In genomic region chr1:220902916-220903315, GRCh38 we compare ENCODE assay signal across 26 cellular contexts. TPM values are rescaled to one million over a fixed set of nuclear protein-coding genes. Genes with fewer than 3 reads are reported as not detected.
DNase-seq lines count a peak whose midpoint lies in the region; ATAC-seq, FAIRE-seq and TF ChIP-seq lines count a peak whose summit lies in the region.
"Had no signal": no experiment of that assay in that cellular context is flagged by ENCODE, and none has a peak within 500 bp of the region (broad histone marks: within the 10 kb centered on the region; RNA-seq: fewer than 3 reads in every experiment).

No MANE protein-coding gene starts in this region.

- no peak overlapping the region for H2AFZ ChIP-seq in mesenchymal stem cell (ENCODE audit: low read depth, low read length)
- H2AFZ ChIP-seq: PC-9 had no signal

- no peak for FAIRE-seq in bronchial epithelial cell (lab: Jason Lieb, UNC)
- FAIRE-seq: A204.1, GM12878, HTR-8/SVneo had no signal

- no peak overlapping the region for H3K4me3 ChIP-seq in AG10803 (ENCODE audit: low read length)
- H3K4me3 ChIP-seq in bronchial epithelial cell (ENCODE audit: low read depth, low read length): no peak overlapping the region
- no peak overlapping the region for H3K4me3 ChIP-seq in mesenchymal stem cell (ENCODE audit: insufficient read depth in 1 of 2, low read depth in 1 of 2, low read length in 2 of 2)
- H3K4me3 ChIP-seq: GM12878, PC-9 had no signal

- H3K79me1 ChIP-seq in mesenchymal stem cell (replicated peaks; ENCODE audit: low read length, poor library complexity, severe bottlenecking): no peaks in the 10 kb centered on the region

- no peak overlapping the region for H3K27ac ChIP-seq in mesenchymal stem cell (ENCODE audit: low read length, poor library complexity, severe bottlenecking)
- H3K27ac ChIP-seq: C4-2B, PC-9 had no signal

- intact Hi-C loops in posterior vena cava (cut with DNase I): no loop called here

- no peak overlapping the region for H2BK12ac ChIP-seq in mesenchymal stem cell (ENCODE audit: low read length in 2 of 2)

- no peak overlapping the region for H3K9ac ChIP-seq in mesenchymal stem cell (ENCODE audit: low read length)

- H3K23ac ChIP-seq in mesenchymal stem cell (ENCODE audit: low read length in 2 of 2): no peak overlapping the region

- H3K14ac ChIP-seq in mesenchymal stem cell (ENCODE audit: low read length in 2 of 2): no peak overlapping the region

- no peak overlapping the region for H2BK5ac ChIP-seq in mesenchymal stem cell (ENCODE audit: low read depth, low read length, poor library complexity, severe bottlenecking)

- no peaks in the 10 kb centered on the region for H3K36me3 ChIP-seq in bronchial epithelial cell (ENCODE audit: control insufficient read depth, insufficient read depth, low read length)
- no peaks in the 10 kb centered on the region for H3K36me3 ChIP-seq in mesenchymal stem cell (ENCODE audit: control insufficient read depth in 1 of 2, insufficient read depth in 2 of 2, low read depth in 1 of 2, low read length in 2 of 2)

- no peak overlapping the region for H4K8ac ChIP-seq in mesenchymal stem cell (ENCODE audit: low read length)

- no peak overlapping the region for H2BK120ac ChIP-seq in mesenchymal stem cell (ENCODE audit: low read depth, low read length)

- no peak overlapping the region for H2AK5ac ChIP-seq in mesenchymal stem cell (ENCODE audit: low read length, severe bottlenecking)

- H4K91ac ChIP-seq in mesenchymal stem cell (ENCODE audit: low read length): no peak overlapping the region

- no peak for ATAC-seq in HG02678 (IDR thresholded peaks at IDR 0.05; ENCODE audit: unreplicated experiment)
- ATAC-seq: CD8-positive, alpha-beta T cell; GM12878 had no signal

- H3K4me1 ChIP-seq in mesenchymal stem cell (ENCODE audit: control insufficient read depth, insufficient read depth, low read depth, low read length): no peaks in the 10 kb centered on the region
- H3K4me1 ChIP-seq: Caco-2 had no signal

- TF ChIP-seq CTCF in AG10803 (conservative IDR thresholded peaks at IDR 0.05; ENCODE audit: low read length): no peak
- TF ChIP-seq CTCF in bronchial epithelial cell (IDR thresholded peaks at IDR 0.05; ENCODE audit: insufficient read depth, low read length, severe bottlenecking): no peak

- H3K18ac ChIP-seq in mesenchymal stem cell (ENCODE audit: low read depth in 1 of 2, low read length in 2 of 2): no peak overlapping the region

- WGBS in mesenchymal stem cell: 96% methylated on average over 1 of the region's 1 CpG

- H2BK15ac ChIP-seq in mesenchymal stem cell (ENCODE audit: low read depth, poor library complexity, severe bottlenecking): no peak overlapping the region

- no peak overlapping the region for H3K4me2 ChIP-seq in mesenchymal stem cell (ENCODE audit: low read length, poor library complexity, severe bottlenecking)
- H3K4me2 ChIP-seq: PC-9 had no signal

- no peak overlapping the region for H3K4ac ChIP-seq in mesenchymal stem cell (ENCODE audit: low read depth in 1 of 2, low read length in 2 of 2)

- DNase-seq in AG10803 (ENCODE audit: low read depth) (peak; percentile 33), M059J (ENCODE audit: low read depth) (peak; percentile 20), bronchial epithelial cell (ENCODE audit: low read depth) (peak; percentile 40), mesenchymal stem cell (peak; percentile 14), NCI-H1105 (lab: John Stamatoyannopoulos, UW) (no peak), posterior vena cava (ENCODE audit: low spot score) (no peak), GM19238 (ENCODE audit: insufficient read length, low spot score) (no peak)
- DNase-seq: Caco-2; CD8-positive, alpha-beta T cell; EL; GDM1; KG1; NCI-H1092; NCI-H1436 treated with DMSO at 0.1 percent for 48 hours; NCI-H187 treated with DMSO at 0.1 percent for 48 hours; NCI-H2171 treated with DMSO at 0.1 percent for 48 hours; NCI-H524 treated with DMSO at 0.1 percent for 48 hours; NCI-H82; NK-92 treated with Interleukin-12 subunit alpha and Interleukin-12 subunit beta, amount 100 ng/mL, for 24 hours; PC-9; SHP77 treated with DMSO at 0.1 percent for 48 hours had no signal

- H3K27me3 ChIP-seq in bronchial epithelial cell (ENCODE audit: control insufficient read depth, insufficient read depth, low read length) (peaks cover 5% of the 10 kb centered on the region), mesenchymal stem cell (ENCODE audit: control insufficient read depth in 1 of 2, insufficient read depth in 1 of 2, low read length in 2 of 2) (no peaks in the 10 kb centered on the region)

- H3K9me3 ChIP-seq in mesenchymal stem cell (ENCODE audit: control insufficient read depth, low read length): no peaks in the 10 kb centered on the region
- H3K9me3 ChIP-seq: Caco-2 had no signal

RNA-seq across cellular contexts. Expression of gene HLX, which starts 23.7 kb away (rescaled TPM):
- total RNA-seq in M059J (2014; rRNA removed; shearing (Covaris generic)): 7.2 and 14.4 TPM in 2 replicates
- total RNA-seq in bronchial epithelial cell (0.26 TPM in 1 of 2 replicates, not detected in the other), posterior vena cava (10 to 100 TPM; 16.2 to 22.1 TPM)
- polyA plus RNA-seq in mesenchymal stem cell (2013, experiment 1 of 2): 37.2 TPM
- 35.9 TPM for polyA plus RNA-seq in mesenchymal stem cell (2013, experiment 2 of 2)
- total RNA-seq: Caco-2; CD8-positive, alpha-beta T cell had no signal

Comparison
In these comparisons a context has a peak if more than half of its experiments do, and no peak if none do; other contexts are left out.
1. DNase-seq: peak in AG10803 (single experiment), M059J (single experiment), bronchial epithelial cell (single experiment) and mesenchymal stem cell (single experiment); none in NCI-H1105 (single experiment), posterior vena cava (single experiment) and GM19238 (single experiment).